8 cellular contexts compared by ENCODE assay signal in the genomic region with DNA sequence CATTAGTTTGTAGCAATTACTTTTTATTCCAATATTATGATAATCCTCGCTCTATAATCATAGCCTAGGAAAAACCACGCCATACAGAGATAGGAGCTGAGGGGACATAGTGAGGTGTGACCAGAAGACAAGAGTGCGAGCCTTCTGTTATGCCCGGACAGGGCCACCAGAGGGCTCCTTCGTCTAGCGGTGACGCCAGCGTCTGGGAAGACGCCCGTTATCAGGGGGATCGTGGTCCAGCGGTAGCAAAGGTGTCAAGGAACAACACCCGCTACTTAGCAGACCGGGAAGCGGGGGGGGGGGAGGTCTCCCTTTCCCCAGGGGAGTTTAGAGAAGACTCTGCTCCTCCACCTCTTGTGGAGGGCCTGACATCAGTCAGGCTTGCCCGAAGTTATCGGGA. TPM values are rescaled to one million over a fixed set of nuclear protein-coding genes. Genes with fewer than 3 reads are reported as not detected.
A peak's percentile ranks its signal among the peaks of the same experiment; 100 is the strongest.
DNase-seq lines count a peak whose midpoint lies in the region; ATAC-seq and TF ChIP-seq lines count a peak whose summit lies in the region.
"Not testable (repeated sequence)": the region's sequence is repeated elsewhere in the genome, so short reads cannot be mapped to it uniquely, and the experiment has no call there.

No MANE protein-coding gene starts in this region.

- H3K4me3 ChIP-seq in esophagus muscularis mucosa, result peak overlapping the region in 2 of 4 donors; percentile 18 to 35
- H3K4me3 ChIP-seq in lower lobe of right lung, result not testable (repeated sequence)

- H3K4me1 Mint-ChIP-seq in activated naive CD8-positive, alpha-beta T cell (ENCODE audit: low read depth), result not testable (repeated sequence)
- peaks cover 16% of the 10 kb centered on the region for H3K4me1 Mint-ChIP-seq in type B pancreatic cell (ENCODE audit: unreplicated experiment)

- H3K4me1 ChIP-seq in esophagus muscularis mucosa, lower lobe of right lung: not testable (repeated sequence)

- not testable (repeated sequence) for TF ChIP-seq POLR2A in esophagus muscularis mucosa (IDR thresholded peaks at IDR 0.05; ENCODE audit: low read depth)

- DNase-seq in EL, result peak; percentile 48
- peak; percentile 50 for DNase-seq in NCI-H69 (lab: John Stamatoyannopoulos, UW)
- DNase-seq in activated CD4-positive, CD25-positive, alpha-beta regulatory T cell treated with anti-CD3 and anti-CD28 coated beads, Interleukin-2, amount 50 U/mL, for 72 hours, result peak; percentile 55
- not testable (repeated sequence) for DNase-seq in esophagus muscularis mucosa (ENCODE audit: extremely low spot score); type B pancreatic cell (ENCODE audit: extremely low spot score, unreplicated experiment)
- DNase-seq in lower lobe of right lung, result peak; percentile 62
- peak; percentile 76 for DNase-seq in stimulated activated CD4-positive, alpha-beta T cell treated with anti-CD3 and anti-CD28 coated beads, Interleukin-15, amount 100 ng/mL, for 24 hours

- not testable (repeated sequence) for TF ChIP-seq EP300 in esophagus muscularis mucosa (IDR thresholded peaks at IDR 0.05)

- not testable (repeated sequence) for H3K36me3 Mint-ChIP-seq in activated naive CD8-positive, alpha-beta T cell; type B pancreatic cell

- peak in 2 of 3 experiments; percentile 33 to 44 for TF ChIP-seq CTCF in esophagus muscularis mucosa (IDR thresholded peaks at IDR 0.05)
- TF ChIP-seq CTCF in lower lobe of right lung (IDR thresholded peaks at IDR 0.05), result peak; percentile 38
- TF ChIP-seq CTCF in type B pancreatic cell (conservative IDR thresholded peaks at IDR 0.05), result peak; percentile 64

- H3K27me3 Mint-ChIP-seq in activated naive CD8-positive, alpha-beta T cell, result not testable (repeated sequence)
- H3K27me3 Mint-ChIP-seq in type B pancreatic cell, result peaks cover 50% of the 10 kb centered on the region

- 9% methylated on average over 12 of the region's 17 CpGs for WGBS in esophagus muscularis mucosa

- H3K4me3 Mint-ChIP-seq in activated naive CD8-positive, alpha-beta T cell, result peak overlapping the region; percentile 56
- not testable (repeated sequence) for H3K4me3 Mint-ChIP-seq in type B pancreatic cell

- H3K36me3 ChIP-seq in esophagus muscularis mucosa, lower lobe of right lung: not testable (repeated sequence)

- not testable (repeated sequence) for H3K27me3 ChIP-seq in esophagus muscularis mucosa; lower lobe of right lung (ENCODE audit: low read depth)

- intact Hi-C loops in esophagus muscularis mucosa (cut with DNase I); lower lobe of right lung (cut with DNase I): not testable (repeated sequence)

- not testable (repeated sequence) for H3K9me3 Mint-ChIP-seq in activated naive CD8-positive, alpha-beta T cell (ENCODE audit: low read depth); type B pancreatic cell

- H3K27ac ChIP-seq in esophagus muscularis mucosa (replicated peaks in 1 of 4); lower lobe of right lung: not testable (repeated sequence)

- ATAC-seq in lower lobe of right lung, result not testable (repeated sequence)

- H3K9me3 ChIP-seq in esophagus muscularis mucosa, lower lobe of right lung: not testable (repeated sequence)

- not testable (repeated sequence) for H3K27ac Mint-ChIP-seq in activated naive CD8-positive, alpha-beta T cell; type B pancreatic cell

RNA-seq across cellular contexts. Expression of a gene that starts 8.7 kb away (rescaled TPM):
- 1 to 10 TPM in 1 of 4 donors, under 1 TPM in 2, not detected in 1; 0.97 to 1.0 (median 0.99) TPM for total RNA-seq in esophagus muscularis mucosa
- total RNA-seq in lower lobe of right lung, result 4.8 TPM
- 6.7 and 7.0 TPM in 2 replicates for total RNA-seq in type B pancreatic cell (ENCODE audit: low replicate concordance)

RNA-seq across cellular contexts. Expression of a gene that starts 24.9 kb away (rescaled TPM):
- 10 to 100 TPM; 31.6 to 49.4 (median 40.4) TPM for total RNA-seq in esophagus muscularis mucosa
- 129 TPM for total RNA-seq in lower lobe of right lung
- total RNA-seq in type B pancreatic cell (ENCODE audit: low replicate concordance), result 42.7 and 45.9 TPM in 2 replicates

RNA-seq across cellular contexts. Expression of a gene that starts 28.3 kb away (rescaled TPM):
- total RNA-seq in esophagus muscularis mucosa (1 to 10 TPM; 1.4 to 2.2 (median 1.9) TPM), lower lobe of right lung (3.1 TPM), type B pancreatic cell (ENCODE audit: low replicate concordance) (3.7 and 4.8 TPM in 2 replicates)

RNA-seq across cellular contexts. Expression of a gene that starts 42.2 kb away (rescaled TPM):
- total RNA-seq in esophagus muscularis mucosa (not detected), lower lobe of right lung (not detected), type B pancreatic cell (ENCODE audit: low replicate concordance) (not detected in 2 replicates)

RNA-seq across cellular contexts. Expression of a gene that starts 47.5 kb away (rescaled TPM):
- total RNA-seq in esophagus muscularis mucosa (1 to 10 TPM; 2.3 to 4.1 (median 2.4) TPM), lower lobe of right lung (10.6 TPM), type B pancreatic cell (ENCODE audit: low replicate concordance) (23.0 and 57.4 TPM in 2 replicates)
